8 cellular contexts compared by ENCODE assay signal in genomic region chr9:130682490-130683121, GRCh38. TPM values are rescaled to one million over a fixed set of nuclear protein-coding genes. Genes with fewer than 3 reads are reported as not detected.
DNase-seq lines count a peak whose midpoint lies in the region; ATAC-seq, FAIRE-seq and TF ChIP-seq lines count a peak whose summit lies in the region.

No MANE protein-coding gene starts in this region.

- H3K79me2 ChIP-seq in Loucy (ENCODE audit: insufficient read depth, low read length): no peaks in the 10 kb centered on the region

- peak; percentile 32; the same call in 1 of the 2 replicates for TF ChIP-seq POLR2A in Raji (IDR thresholded peaks at IDR 0.05; ENCODE audit: insufficient read depth, low read depth, low read length)

- H3F3A ChIP-seq in Loucy (ENCODE audit: low read depth): no peaks in the 10 kb centered on the region

- no peak for FAIRE-seq in urothelium cell line (lab: Jason Lieb, UNC)

- CTCF ChIA-PET in activated naive CD4-positive, alpha-beta T cell treated with anti-CD3 and anti-CD28 coated beads, Interleukin-2, amount 10 ng/mL, durations not matched to agents 7 days and 5 days (lab: Charles Lee): interaction anchor here (0.7 to 8.0 kb wide), 11 partner anchors 8 to 234 kb away, joined by 3 to 118 read pairs (median 5); partner anchors contain the start of gene EXOSC2

- H3K36me3 Mint-ChIP-seq in activated naive CD4-positive, alpha-beta T cell treated with anti-CD3 and anti-CD28 coated beads, Interleukin-2, amount 10 ng/mL, durations not matched to agents 7 days and 5 days: no peaks in the 10 kb centered on the region
- H3K36me3 Mint-ChIP-seq in osteocyte (ENCODE audit: unreplicated experiment): no peaks in the 10 kb centered on the region

- no peaks in the 10 kb centered on the region for H3K36me3 ChIP-seq in Loucy (ENCODE audit: insufficient read depth, low read length)

- no peak for ATAC-seq in HG03442 (IDR thresholded peaks at IDR 0.05; ENCODE audit: unreplicated experiment)

- DNase-seq in DMS79 (lab: John Stamatoyannopoulos, UW) (peak; percentile 64), germinal center (ENCODE audit: low spot score) (peak; percentile 74), osteocyte (ENCODE audit: extremely low spot score, unreplicated experiment) (peak; percentile 93), urothelium cell line (ENCODE audit: low spot score) (peak; percentile 86)
- DNase-seq in activated naive CD4-positive, alpha-beta T cell treated with anti-CD3 and anti-CD28 coated beads, Interleukin-2, amount 10 ng/mL, durations not matched to agents 7 days and 5 days: peak; percentile 68

- H3K27ac Mint-ChIP-seq in activated naive CD4-positive, alpha-beta T cell treated with anti-CD3 and anti-CD28 coated beads, Interleukin-2, amount 10 ng/mL, durations not matched to agents 7 days and 5 days: peak overlapping the region; percentile 56
- no peak overlapping the region for H3K27ac Mint-ChIP-seq in osteocyte (ENCODE audit: unreplicated experiment)

- peaks cover 74% of the 10 kb centered on the region for H3K27me3 Mint-ChIP-seq in activated naive CD4-positive, alpha-beta T cell treated with anti-CD3 and anti-CD28 coated beads, Interleukin-2, amount 10 ng/mL, durations not matched to agents 7 days and 5 days
- peaks cover 4% of the 10 kb centered on the region for H3K27me3 Mint-ChIP-seq in osteocyte (ENCODE audit: unreplicated experiment)

- no peaks in the 10 kb centered on the region for H3K27me3 ChIP-seq in Loucy (ENCODE audit: insufficient read depth, low read length, poor library complexity, severe bottlenecking)

- peak overlapping the region; percentile 56 for H3K9ac ChIP-seq in Loucy (ENCODE audit: low read depth, low read length, poor library complexity, severe bottlenecking)

- H3K4me2 ChIP-seq in Loucy (ENCODE audit: low read depth, low read length, poor library complexity, severe bottlenecking): peak overlapping the region; percentile 85

- H2AFZ ChIP-seq in Loucy (ENCODE audit: low read length): peak overlapping the region; percentile 73

- H3K4me1 ChIP-seq in Loucy (ENCODE audit: insufficient read depth, low read length, poor library complexity, severe bottlenecking): peaks cover 4% of the 10 kb centered on the region

- TF ChIP-seq CTCF in Loucy (conservative IDR thresholded peaks at IDR 0.05; ENCODE audit: low read length): peak; percentile 61
- peak; percentile 89 for TF ChIP-seq CTCF in osteocyte (IDR thresholded peaks at IDR 0.05)

- peak overlapping the region; percentile 74 for H3K4me3 Mint-ChIP-seq in activated naive CD4-positive, alpha-beta T cell treated with anti-CD3 and anti-CD28 coated beads, Interleukin-2, amount 10 ng/mL, durations not matched to agents 7 days and 5 days
- H3K4me3 Mint-ChIP-seq in osteocyte (ENCODE audit: unreplicated experiment): peak overlapping the region; percentile 77

- H4K20me1 ChIP-seq in Loucy (ENCODE audit: insufficient read depth, low read length, poor library complexity, severe bottlenecking): no peaks in the 10 kb centered on the region

- H3K9me3 Mint-ChIP-seq in activated naive CD4-positive, alpha-beta T cell treated with anti-CD3 and anti-CD28 coated beads, Interleukin-2, amount 10 ng/mL, durations not matched to agents 7 days and 5 days: peaks cover 7% of the 10 kb centered on the region
- H3K9me3 Mint-ChIP-seq in osteocyte (ENCODE audit: unreplicated experiment): no peaks in the 10 kb centered on the region

- peak overlapping the region; percentile 72 for H3K4me3 ChIP-seq in Loucy (ENCODE audit: low read length, poor library complexity, severe bottlenecking)

- H3K4me1 Mint-ChIP-seq in activated naive CD4-positive, alpha-beta T cell treated with anti-CD3 and anti-CD28 coated beads, Interleukin-2, amount 10 ng/mL, durations not matched to agents 7 days and 5 days: peaks cover 12% of the 10 kb centered on the region
- peaks cover 7% of the 10 kb centered on the region for H3K4me1 Mint-ChIP-seq in osteocyte (ENCODE audit: unreplicated experiment)

- no peaks in the 10 kb centered on the region for H3K9me3 ChIP-seq in Loucy (ENCODE audit: insufficient read depth, low read depth, low read length)

- no peaks in the 10 kb centered on the region for H3K9me2 ChIP-seq in Loucy (replicated peaks; ENCODE audit: low read depth, low read length)

RNA-seq across cellular contexts. Expression of gene EXOSC2, which starts 11.0 kb away (rescaled TPM):
- 26.1 and 26.2 TPM in 2 replicates for total RNA-seq in osteocyte

RNA-seq across cellular contexts. Expression of gene PRDM12, which starts 18.2 kb away (rescaled TPM):
- total RNA-seq in osteocyte: not detected in 2 replicates
